Comparison of ENCODE assay signal across 10 cellular contexts in genomic region chr7:116395125-116395791, GRCh38.
DNase-seq lines count a peak whose midpoint lies in the region; ATAC-seq and TF ChIP-seq lines count a peak whose summit lies in the region.
"Had no signal": no experiment of that assay in that cellular context is flagged by ENCODE, and none has a peak within 500 bp of the region (broad histone marks: within the 10 kb centered on the region; RNA-seq: fewer than 3 reads in every experiment).

No MANE protein-coding gene starts in this region.

- DNase-seq in BJ (ENCODE audit: low read depth), result peak; percentile 63
- peak; percentile 96 for DNase-seq in M059J (ENCODE audit: low read depth)
- DNase-seq in dedifferentiated amniotic fluid mesenchymal stem cell (ENCODE audit: extremely low spot score), result peak; percentile 75
- DNase-seq in putamen (ENCODE audit: low spot score), result no peak
- DNase-seq in natural killer cell, result no peak
- no peak for DNase-seq in NCI-H128 (lab: John Stamatoyannopoulos, UW; ENCODE audit: unreplicated experiment)
- DNase-seq: T-helper 9 cell had no signal

- H3K4me3 ChIP-seq in BJ (ENCODE audit: low read depth, low read length) (no peak overlapping the region), mesodermal cell (ENCODE audit: extremely low read depth, insufficient read depth, low read length, poor library complexity, severe bottlenecking) (no peak overlapping the region)
- H3K4me3 ChIP-seq: cardiac muscle cell had no signal

- intact Hi-C loops in natural killer cell (cut with micrococcal nuclease), result no loop called here

- H3K27ac Mint-ChIP-seq in natural killer cell, result no peak overlapping the region

- no peak for TF ChIP-seq CTCF in BJ (IDR thresholded peaks at IDR 0.05; ENCODE audit: insufficient read depth, low read depth, low read length)
- no peak for TF ChIP-seq CTCF in natural killer cell (IDR thresholded peaks at IDR 0.05)

- peaks cover 48% of the 10 kb centered on the region for H3K4me1 ChIP-seq in mesodermal cell (ENCODE audit: control insufficient read depth, insufficient read depth, low read length, poor library complexity, severe bottlenecking)

- no peak overlapping the region for H3K4me3 Mint-ChIP-seq in natural killer cell

- POLR2A ChIA-PET in BJ (lab: Charles Lee), result no interaction called here

- H3K9me3 Mint-ChIP-seq in natural killer cell, result peaks cover 0 to 5% of the 10 kb centered on the region in 2 donors

- no peak for ATAC-seq in HG03139 (IDR thresholded peaks at IDR 0.05; ENCODE audit: unreplicated experiment)
- no peak for ATAC-seq in natural killer cell

- H3K36me3 Mint-ChIP-seq in natural killer cell, result no peaks in the 10 kb centered on the region

- 79 to 89% methylated on average over 1 of the region's 3 CpGs for WGBS in mesodermal cell (ENCODE audit: insufficient coverage in 2 of 2), 2 experiments

- no peaks in the 10 kb centered on the region for H3K27me3 ChIP-seq in BJ (ENCODE audit: control insufficient read depth, insufficient read depth, low read length)
- H3K27me3 ChIP-seq: cardiac muscle cell had no signal

- H3K9me3 ChIP-seq in mesodermal cell (ENCODE audit: control insufficient read depth, low read length), result peaks cover 9% of the 10 kb centered on the region

- H3K27ac ChIP-seq in mesodermal cell (ENCODE audit: low read depth, low read length, severe bottlenecking), result peak overlapping the region; percentile 89
- H3K27ac ChIP-seq: cardiac muscle cell had no signal

- CTCF ChIA-PET in BJ (lab: Yijun Ruan, JAX), result no interaction called here

- no peaks in the 10 kb centered on the region for H3K36me3 ChIP-seq in BJ (ENCODE audit: control insufficient read depth, insufficient read depth, low read length)
- no peaks in the 10 kb centered on the region for H3K36me3 ChIP-seq in mesodermal cell (ENCODE audit: control insufficient read depth, insufficient read depth, low read length)
- H3K36me3 ChIP-seq: cardiac muscle cell had no signal

- H3K27me3 Mint-ChIP-seq in natural killer cell (ENCODE audit: low read depth in 2 of 2), result peaks cover 12 to 23% of the 10 kb centered on the region in 2 donors

- H3K4me1 Mint-ChIP-seq in natural killer cell, result no peaks in the 10 kb centered on the region

Comparison
In these comparisons a context has a peak if more than half of its experiments do, and no peak if none do; other contexts are left out.
1. DNase-seq: peak in BJ (single experiment), M059J (single experiment) and dedifferentiated amniotic fluid mesenchymal stem cell (single experiment); none in putamen (single experiment), natural killer cell (single experiment) and NCI-H128 (single experiment).